1 cellular context compared by ENCODE assay signal in genomic region chr2:233068762-233069418, GRCh38.
A peak's percentile ranks its signal among the peaks of the same experiment; 100 is the strongest.
TF ChIP-seq lines count a peak whose summit lies in the region.

No MANE protein-coding gene starts in this region.

TF ChIP-seq in GM12891, 5 proteins besides CTCF, POLR2A, EP300 and RAD21:
- TF ChIP-seq POLR2AphosphoS5 (IDR thresholded peaks at IDR 0.05; ENCODE audit: low read depth, low read length), result peak; percentile 69; the same call in 1 of the 2 replicates
- no peak for TF ChIP-seq PAX5 (IDR thresholded peaks at IDR 0.05; ENCODE audit: insufficient read depth, low read length, severe bottlenecking)
